In genomic region chr3:27521179-27521871, GRCh38 we compare ENCODE assay signal across 10 cellular contexts. TPM values are rescaled to one million over a fixed set of nuclear protein-coding genes. Genes with fewer than 3 reads are reported as not detected.
DNase-seq lines count a peak whose midpoint lies in the region; ATAC-seq and TF ChIP-seq lines count a peak whose summit lies in the region.
"Had no signal": no experiment of that assay in that cellular context is flagged by ENCODE, and none has a peak within 500 bp of the region (broad histone marks: within the 10 kb centered on the region; RNA-seq: fewer than 3 reads in every experiment).

No MANE protein-coding gene starts in this region.

- peak overlapping the region; percentile 62 for H3K23ac ChIP-seq in IMR-90 (ENCODE audit: low read depth, low read length)

- H3K4me3 Mint-ChIP-seq in type B pancreatic cell = no peak overlapping the region

- H3K56ac ChIP-seq in IMR-90 (ENCODE audit: extremely low read depth, insufficient read depth, low read length) = no peak overlapping the region

- H3K27ac ChIP-seq in IMR-90 (ENCODE audit: insufficient read depth, low read length) (peak overlapping the region; percentile 58; the same call in 1 of the 2 replicates), left lung (peak overlapping the region; percentile 58 to 60)

- no peaks in the 10 kb centered on the region for H3K27me3 ChIP-seq in IMR-90 (ENCODE audit: control insufficient read depth, insufficient read depth, low read length)
- H3K27me3 ChIP-seq in left lung = no peaks in the 10 kb centered on the region

- no peak overlapping the region for H3K9ac ChIP-seq in IMR-90 (ENCODE audit: low read depth, low read length)

- H3K9me1 ChIP-seq in IMR-90 (ENCODE audit: insufficient read depth, low read length) = peaks cover 10% of the 10 kb centered on the region

- dilution Hi-C loops in IMR-90 (cut with HindIII; ENCODE audit: low sequenced_read_pairs, unreplicated experiment) = no loop called here

- H2BK5ac ChIP-seq in IMR-90 (ENCODE audit: low read depth, low read length, poor library complexity, severe bottlenecking) = peak overlapping the region; percentile 94

- TF ChIP-seq POLR2A in IMR-90 (IDR thresholded peaks at IDR 0.05; ENCODE audit: low read depth, low read length) = no peak

- CTCF ChIA-PET in AG04449 (lab: Yijun Ruan, JAX) (interaction anchor here (0.8 to 1.6 kb wide), 7 partner anchors 9 to 210 kb away, joined by 3 to 7 read pairs (median 4); no protein-coding TSS in a partner anchor), IMR-90 (lab: Yijun Ruan, JAX) (interaction anchor here (0.7 to 1.6 kb wide), 4 partner anchors 8 to 159 kb away, joined by 3 to 6 read pairs (median 4); no protein-coding TSS in a partner anchor)

- peak overlapping the region; percentile 5 to 77; a peak in 3 of 4 replicates for H4K8ac ChIP-seq in IMR-90 (ENCODE audit: low read depth in 2 of 2, low read length in 2 of 2)

- H3K36me3 Mint-ChIP-seq in type B pancreatic cell = no peaks in the 10 kb centered on the region

- H2AK5ac ChIP-seq in IMR-90 (ENCODE audit: low read depth, low read length) = peak overlapping the region; percentile 90; the same call in 1 of the 2 replicates

- DNase-seq in AG04449 (ENCODE audit: low read depth, low spot score) = peak; percentile 63
- peak; percentile 95 for DNase-seq in IMR-90
- DNase-seq in astrocyte of the spinal cord (ENCODE audit: low read depth, low spot score) = peak; percentile 84
- DNase-seq in left lung = no peak
- DNase-seq in activated CD8-positive, alpha-beta memory T cell treated with anti-CD3 and anti-CD28 coated beads, Interleukin-2, amount 50 U/mL, for 4 hours = no peak
- no peak for DNase-seq in NCI-H1105 treated with DMSO at 0.1 percent for 48 hours (lab: John Stamatoyannopoulos, UW)
- DNase-seq in type B pancreatic cell (ENCODE audit: extremely low spot score, unreplicated experiment) = no peak
- DNase-seq: activated CD8-positive, alpha-beta memory T cell treated with anti-CD3 and anti-CD28 coated beads for 24 hours; NCI-H187 had no signal

- H4K20me1 ChIP-seq in IMR-90 (ENCODE audit: insufficient read depth, low read length) = no peaks in the 10 kb centered on the region

- no TSS peak for BruUV-seq in IMR-90 (replicated peaks; lab: Mats Ljungman, UMichigan)

- TF ChIP-seq CTCF in AG04449 (IDR thresholded peaks at IDR 0.05; ENCODE audit: insufficient read depth, low read length, missing control alignments) (no peak), IMR-90 (conservative IDR thresholded peaks at IDR 0.05; ENCODE audit: low read depth, low read length) (no peak), astrocyte of the spinal cord (IDR thresholded peaks at IDR 0.05; ENCODE audit: low read depth, low read length) (no peak), left lung (IDR thresholded peaks at IDR 0.05) (no peak), type B pancreatic cell (conservative IDR thresholded peaks at IDR 0.05) (no peak)

- peak overlapping the region; percentile 79 for H3K4ac ChIP-seq in IMR-90 (ENCODE audit: low read depth, low read length)

- H3K9me3 ChIP-seq in IMR-90 (ENCODE audit: control insufficient read depth, insufficient read depth, low read length) (no peaks in the 10 kb centered on the region), left lung (no peaks in the 10 kb centered on the region)

- peak overlapping the region; percentile 66 for H2AK9ac ChIP-seq in IMR-90 (replicated peaks; ENCODE audit: low read depth, low read length, poor library complexity)

- in situ Hi-C loops in IMR-90 (cut with MboI; ENCODE audit: low sequenced_read_pairs) (no loop called here), astrocyte of the spinal cord (cut with HindIII; ENCODE audit: low sequenced_read_pairs) (no loop called here)

- peaks cover 23% of the 10 kb centered on the region for H3K4me1 ChIP-seq in IMR-90 (ENCODE audit: control insufficient read depth, insufficient read depth, low read length)
- H3K4me1 ChIP-seq in left lung = peaks cover 14 to 19% of the 10 kb centered on the region in 2 donors

- peak overlapping the region; percentile 77 for H3K4me2 ChIP-seq in IMR-90 (ENCODE audit: low read depth, low read length)

- no peaks in the 10 kb centered on the region for H3K4me1 Mint-ChIP-seq in type B pancreatic cell (ENCODE audit: unreplicated experiment)

- H3K14ac ChIP-seq in IMR-90 (replicated peaks; ENCODE audit: low read depth, low read length) = peak overlapping the region; percentile 71

- H2BK120ac ChIP-seq in IMR-90 (ENCODE audit: low read depth, low read length) = peak overlapping the region; percentile 79

- no peaks in the 10 kb centered on the region for H3K9me3 Mint-ChIP-seq in type B pancreatic cell

- H3K27me3 Mint-ChIP-seq in type B pancreatic cell = no peaks in the 10 kb centered on the region

- no peak overlapping the region for H3K27ac Mint-ChIP-seq in type B pancreatic cell

- H4K5ac ChIP-seq in IMR-90 (ENCODE audit: low read depth, low read length) = peak overlapping the region; percentile 88; the same call in 1 of the 2 replicates

- peak overlapping the region; percentile 27 for H2AFZ ChIP-seq in IMR-90 (replicated peaks; ENCODE audit: low read length, poor library complexity)

- H3K79me1 ChIP-seq in IMR-90 (ENCODE audit: low read depth in 1 of 2, low read length in 2 of 2) = peaks cover 0 to 5% of the 10 kb centered on the region in 2 experiments; a peak in 1 of 4 replicates

- no peaks in the 10 kb centered on the region for H3K36me3 ChIP-seq in IMR-90 (ENCODE audit: control insufficient read depth, insufficient read depth, low read length)
- H3K36me3 ChIP-seq in left lung = no peaks in the 10 kb centered on the region

- POLR2A ChIA-PET in AG04449 (lab: Yijun Ruan, JAX) = interaction anchor here (0.6 to 2.7 kb wide), 3 partner anchors 14 to 225 kb away, joined by 3 to 13 read pairs (median 12); partner anchors contain the start of gene SLC4A7
- POLR2A ChIA-PET in IMR-90 (lab: Charles Lee; ENCODE audit: unreplicated experiment) = no interaction called here

- H2BK15ac ChIP-seq in IMR-90 (ENCODE audit: low read depth, low read length) = peak overlapping the region; percentile 93; the same call in 2 of the 3 replicates

- peak overlapping the region; percentile 71; the same call in 1 of the 2 replicates for H4K91ac ChIP-seq in IMR-90 (ENCODE audit: insufficient read depth, low read depth, low read length)

- H3K18ac ChIP-seq in IMR-90 (ENCODE audit: low read depth, low read length) = peak overlapping the region; percentile 98; the same call in 1 of the 2 replicates

- intact Hi-C loops in IMR-90 (cut with micrococcal nuclease) (no loop called here), left lung (cut with DNase I) (no loop called here)

- H3K4me3 ChIP-seq in AG04449 (ENCODE audit: low read depth, low read length) = no peak overlapping the region
- no peak overlapping the region for H3K4me3 ChIP-seq in IMR-90 (ENCODE audit: insufficient read depth, low read depth, low read length)
- H3K4me3 ChIP-seq in astrocyte of the spinal cord (ENCODE audit: low read depth, low read length) = no peak overlapping the region
- H3K4me3 ChIP-seq in left lung = no peak overlapping the region

- TF ChIP-seq RAD21 in IMR-90 (IDR thresholded peaks at IDR 0.05; ENCODE audit: low read length) = no peak

- ATAC-seq in IMR-90 (ENCODE audit: low read depth) (peak; percentile 67), left lung (peak; percentile 86), GM21360 (IDR thresholded peaks at IDR 0.05; ENCODE audit: unreplicated experiment) (no peak)

- H2BK20ac ChIP-seq in IMR-90 (ENCODE audit: low read depth, low read length) = peak overlapping the region; percentile 89

- WGBS in IMR-90 (ENCODE audit: extremely low coverage in 2 of 2, insufficient read length in 1 of 2), 2 experiments = no CpG with 5 or more reads among the region's 5 CpGs

TF ChIP-seq in IMR-90, 13 proteins besides CTCF, POLR2A, EP300 and RAD21 (continues in another document):
- TF ChIP-seq BHLHE40 (IDR thresholded peaks at IDR 0.05; ENCODE audit: low read depth, low read length) (0 out of 2 replicates have a peak, but pooled peaks have one; percentile 20), CEBPB (IDR thresholded peaks at IDR 0.05; ENCODE audit: low read depth, low read length) (peak; percentile 91), MAFK (IDR thresholded peaks at IDR 0.05; ENCODE audit: low read depth, low read length) (peak; percentile 47; the same call in 1 of the 2 replicates), FOS (IDR thresholded peaks at IDR 0.05; ENCODE audit: low read depth, low read length) (peak; percentile 88), CHD1 (IDR thresholded peaks at IDR 0.05; ENCODE audit: low read depth, low read length) (no peak), USF2 (IDR thresholded peaks at IDR 0.05; ENCODE audit: low read depth, low read length) (no peak), NFE2L2 (IDR thresholded peaks at IDR 0.05; ENCODE audit: low read depth, low read length) (no peak), ELK1 (IDR thresholded peaks at IDR 0.05; ENCODE audit: borderline replicate concordance, low read depth, low read length) (no peak), MXI1 (IDR thresholded peaks at IDR 0.05; ENCODE audit: borderline replicate concordance, low read depth, low read length) (0 out of 2 replicates have a peak, but pooled peaks have one; percentile 20), MAZ (IDR thresholded peaks at IDR 0.05; ENCODE audit: borderline replicate concordance, low read depth, low read length) (no peak), SMC3 (IDR thresholded peaks at IDR 0.05; ENCODE audit: low read depth, low read length) (no peak), RFX5 (IDR thresholded peaks at IDR 0.05; ENCODE audit: low read depth, low read length) (0 out of 2 replicates have a peak, but pooled peaks have one; percentile 45)

RNA-seq across cellular contexts. Expression of gene SLC4A7, which starts 37.1 kb away (rescaled TPM):
- total RNA-seq in IMR-90 (2012; rRNA removed) (50.4 and 86.7 TPM in 2 replicates), left lung (10 to 100 TPM; 14.8 to 23.3 TPM), type B pancreatic cell (ENCODE audit: low replicate concordance) (31.0 and 51.8 TPM in 2 replicates)
- 13.8 and 17.7 TPM in 2 replicates for polyA plus RNA-seq in IMR-90 (2012; rRNA removed)
- polyA plus RNA-seq in IMR-90 (2012; cell fraction: cytosol; rRNA removed) = 1.9 and 2.5 TPM in 2 replicates
- 14.8 and 59.8 TPM in 2 replicates for polyA plus RNA-seq in IMR-90 (2012; cell fraction: nucleus; rRNA removed; ENCODE audit: low replicate concordance)

Comparison
In these comparisons a context has a peak if more than half of its experiments do, and no peak if none do; other contexts are left out.
1. DNase-seq: peak in AG04449 (single experiment), IMR-90 (single experiment) and astrocyte of the spinal cord (single experiment); none in left lung (0 of 2), activated CD8-positive, alpha-beta memory T cell treated with anti-CD3 and anti-CD28 coated beads, Interleukin-2, amount 50 U/mL, for 4 hours (single experiment), NCI-H1105 treated with DMSO at 0.1 percent for 48 hours (single experiment) and type B pancreatic cell (single experiment).